13 cellular contexts compared by ENCODE assay signal in genomic region chr6:141451508-141452353, GRCh38.
DNase-seq lines count a peak whose midpoint lies in the region; ATAC-seq and TF ChIP-seq lines count a peak whose summit lies in the region.
"Had no signal": no experiment of that assay in that cellular context is flagged by ENCODE, and none has a peak within 500 bp of the region (broad histone marks: within the 10 kb centered on the region; RNA-seq: fewer than 3 reads in every experiment).

No MANE protein-coding gene starts in this region.

- CTCF ChIA-PET in activated CD8-positive, alpha-beta memory T cell treated with anti-CD3 and anti-CD28 coated beads, Interleukin-2, amount 10 ng/mL, durations not matched to agents 7 days and 5 days (lab: Charles Lee), result no interaction called here
- CTCF ChIA-PET in activated CD4-positive, alpha-beta T cell treated with anti-CD3 and anti-CD28 coated beads, Interleukin-2, amount 10 ng/mL, durations not matched to agents 7 days and 5 days (lab: Charles Lee), result no interaction called here

- H3K27me3 ChIP-seq in ACC112 (ENCODE audit: insufficient read depth, low read length), result no peaks in the 10 kb centered on the region
- H3K27me3 ChIP-seq in prostate gland (replicated peaks; ENCODE audit: insufficient read depth), result no peaks in the 10 kb centered on the region

- H3K9me3 ChIP-seq in T-helper 17 cell (ENCODE audit: control insufficient read depth, low read length, poor library complexity, severe bottlenecking) (no peaks in the 10 kb centered on the region), prostate gland (no peaks in the 10 kb centered on the region)

- H3K4me3 Mint-ChIP-seq in T-helper 17 cell (no peak overlapping the region), mesothelial cell of epicardium (no peak overlapping the region)
- H3K4me3 Mint-ChIP-seq in activated CD8-positive, alpha-beta memory T cell treated with anti-CD3 and anti-CD28 coated beads, Interleukin-2, amount 10 ng/mL, durations not matched to agents 7 days and 5 days, result no peak overlapping the region
- H3K4me3 Mint-ChIP-seq in activated CD4-positive, alpha-beta T cell treated with anti-CD3 and anti-CD28 coated beads, Interleukin-2, amount 10 ng/mL, durations not matched to agents 7 days and 5 days, result no peak overlapping the region
- H3K4me3 Mint-ChIP-seq: T-helper 1 cell treated with Interleukin-12 subunit alpha and Interleukin-12 subunit beta and Interleukin-4 antibody, amounts not matched to agents 30 μg/mL and 1 μg/mL, for 36 hours had no signal

- H3K4me3 ChIP-seq in ACC112 (ENCODE audit: low read depth, low read length) (peak overlapping the region; percentile 22; the same call in 1 of the 2 replicates), prostate gland (no peak overlapping the region)

- H3K27ac ChIP-seq in ACC112 (ENCODE audit: low read depth, low read length), result peak overlapping the region; percentile 94
- no peak overlapping the region for H3K27ac ChIP-seq in prostate gland
- H3K27ac ChIP-seq: C4-2B had no signal

- H3K36me3 ChIP-seq in ACC112 (ENCODE audit: insufficient read depth, low read length) (no peaks in the 10 kb centered on the region), prostate gland (no peaks in the 10 kb centered on the region)

- no peak for ATAC-seq in T-helper 17 cell
- ATAC-seq in activated CD8-positive, alpha-beta memory T cell treated with anti-CD3 and anti-CD28 coated beads, Interleukin-2, amount 10 ng/mL, durations not matched to agents 7 days and 5 days, result no peak

- H3K4me1 Mint-ChIP-seq in T-helper 17 cell, result no peaks in the 10 kb centered on the region
- H3K4me1 Mint-ChIP-seq in activated CD8-positive, alpha-beta memory T cell treated with anti-CD3 and anti-CD28 coated beads, Interleukin-2, amount 10 ng/mL, durations not matched to agents 7 days and 5 days, result no peaks in the 10 kb centered on the region
- peaks cover 8% of the 10 kb centered on the region for H3K4me1 Mint-ChIP-seq in mesothelial cell of epicardium
- H3K4me1 Mint-ChIP-seq in activated CD4-positive, alpha-beta T cell treated with anti-CD3 and anti-CD28 coated beads, Interleukin-2, amount 10 ng/mL, durations not matched to agents 7 days and 5 days, result no peaks in the 10 kb centered on the region

- H2AFZ ChIP-seq in ACC112 (ENCODE audit: low read length, unreplicated experiment), result peak overlapping the region; percentile 23

- POLR2A ChIA-PET in activated CD4-positive, alpha-beta T cell treated with anti-CD3 and anti-CD28 coated beads, Interleukin-2, amount 10 ng/mL, durations not matched to agents 7 days and 5 days (lab: Charles Lee), result no interaction called here

- WGBS in prostate gland, result 60% methylated on average over 1 of the region's 1 CpG

- H3K79me2 ChIP-seq in ACC112 (ENCODE audit: control insufficient read depth, insufficient read depth, low read length, unreplicated experiment), result no peaks in the 10 kb centered on the region

- DNase-seq in HCEC 1CT, result peak; percentile 88
- DNase-seq in T-helper 17 cell, result no peak
- DNase-seq in hepatic stellate cell (ENCODE audit: low spot score), result peak; percentile 15
- no peak for DNase-seq in activated CD8-positive, alpha-beta memory T cell treated with anti-CD3 and anti-CD28 coated beads, Interleukin-2, amount 10 ng/mL, durations not matched to agents 7 days and 5 days
- DNase-seq in mesothelial cell of epicardium (ENCODE audit: low spot score in 2 of 2, unreplicated experiment in 2 of 2), result no peak
- no peak for DNase-seq in activated CD4-positive, alpha-beta T cell treated with anti-CD3 and anti-CD28 coated beads, Interleukin-2, amount 10 ng/mL, durations not matched to agents 7 days and 5 days
- DNase-seq in prostate gland (ENCODE audit: low spot score), result no peak
- DNase-seq: activated CD8-positive, alpha-beta memory T cell treated with anti-CD3 and anti-CD28 coated beads, Interleukin-2, amount 50 U/mL, for 4 hours; caudate nucleus; head of caudate nucleus had no signal

- no peaks in the 10 kb centered on the region for H3K36me3 Mint-ChIP-seq in T-helper 17 cell (ENCODE audit: low read depth)
- no peaks in the 10 kb centered on the region for H3K36me3 Mint-ChIP-seq in activated CD8-positive, alpha-beta memory T cell treated with anti-CD3 and anti-CD28 coated beads, Interleukin-2, amount 10 ng/mL, durations not matched to agents 7 days and 5 days
- no peaks in the 10 kb centered on the region for H3K36me3 Mint-ChIP-seq in mesothelial cell of epicardium
- H3K36me3 Mint-ChIP-seq in activated CD4-positive, alpha-beta T cell treated with anti-CD3 and anti-CD28 coated beads, Interleukin-2, amount 10 ng/mL, durations not matched to agents 7 days and 5 days (ENCODE audit: low read depth), result no peaks in the 10 kb centered on the region

- no peaks in the 10 kb centered on the region for H3K9me3 Mint-ChIP-seq in activated CD8-positive, alpha-beta memory T cell treated with anti-CD3 and anti-CD28 coated beads, Interleukin-2, amount 10 ng/mL, durations not matched to agents 7 days and 5 days (ENCODE audit: low read depth)
- H3K9me3 Mint-ChIP-seq in mesothelial cell of epicardium, result no peaks in the 10 kb centered on the region
- no peaks in the 10 kb centered on the region for H3K9me3 Mint-ChIP-seq in activated CD4-positive, alpha-beta T cell treated with anti-CD3 and anti-CD28 coated beads, Interleukin-2, amount 10 ng/mL, durations not matched to agents 7 days and 5 days
- H3K9me3 Mint-ChIP-seq: T-helper 1 cell treated with Interleukin-12 subunit alpha and Interleukin-12 subunit beta and Interleukin-4 antibody, amounts not matched to agents 30 μg/mL and 1 μg/mL, for 36 hours had no signal

- H3K4me1 ChIP-seq in ACC112 (ENCODE audit: control insufficient read depth, insufficient read depth, low read length, unreplicated experiment) (peaks cover 29% of the 10 kb centered on the region), prostate gland (replicated peaks) (no peaks in the 10 kb centered on the region)

- no peaks in the 10 kb centered on the region for H3K27me3 Mint-ChIP-seq in T-helper 17 cell
- H3K27me3 Mint-ChIP-seq in activated CD8-positive, alpha-beta memory T cell treated with anti-CD3 and anti-CD28 coated beads, Interleukin-2, amount 10 ng/mL, durations not matched to agents 7 days and 5 days, result no peaks in the 10 kb centered on the region
- no peaks in the 10 kb centered on the region for H3K27me3 Mint-ChIP-seq in mesothelial cell of epicardium (ENCODE audit: low read depth)
- no peaks in the 10 kb centered on the region for H3K27me3 Mint-ChIP-seq in activated CD4-positive, alpha-beta T cell treated with anti-CD3 and anti-CD28 coated beads, Interleukin-2, amount 10 ng/mL, durations not matched to agents 7 days and 5 days

- no peak for TF ChIP-seq POLR2A in prostate gland (IDR thresholded peaks at IDR 0.05)

- H3K27ac Mint-ChIP-seq in T-helper 17 cell, result peak overlapping the region; percentile 16
- H3K27ac Mint-ChIP-seq in activated CD8-positive, alpha-beta memory T cell treated with anti-CD3 and anti-CD28 coated beads, Interleukin-2, amount 10 ng/mL, durations not matched to agents 7 days and 5 days, result no peak overlapping the region
- H3K27ac Mint-ChIP-seq in mesothelial cell of epicardium, result no peak overlapping the region
- H3K27ac Mint-ChIP-seq in activated CD4-positive, alpha-beta T cell treated with anti-CD3 and anti-CD28 coated beads, Interleukin-2, amount 10 ng/mL, durations not matched to agents 7 days and 5 days, result no peak overlapping the region
- H3K27ac Mint-ChIP-seq: T-helper 1 cell treated with Interleukin-12 subunit alpha and Interleukin-12 subunit beta and Interleukin-4 antibody, amounts not matched to agents 30 μg/mL and 1 μg/mL, for 36 hours had no signal

- intact Hi-C loops in prostate gland (cut with DNase I), result no loop called here

- no peak for TF ChIP-seq CTCF in mesothelial cell of epicardium (IDR thresholded peaks at IDR 0.05; ENCODE audit: unreplicated experiment)
- no peak for TF ChIP-seq CTCF in prostate gland (IDR thresholded peaks at IDR 0.05)

Comparison
In these comparisons a context has a peak if more than half of its experiments do, and no peak if none do; other contexts are left out.
1. DNase-seq: peak in HCEC 1CT (single experiment) and hepatic stellate cell (single experiment); none in T-helper 17 cell (0 of 3), activated CD8-positive, alpha-beta memory T cell treated with anti-CD3 and anti-CD28 coated beads, Interleukin-2, amount 10 ng/mL, durations not matched to agents 7 days and 5 days (single experiment), mesothelial cell of epicardium (0 of 2), activated CD4-positive, alpha-beta T cell treated with anti-CD3 and anti-CD28 coated beads, Interleukin-2, amount 10 ng/mL, durations not matched to agents 7 days and 5 days (single experiment) and prostate gland (single experiment).